ENCODE assay signal across 1 cellular context in genomic region chr10:77409697-77410471, GRCh38.
TF ChIP-seq lines count a peak whose summit lies in the region.

No MANE protein-coding gene starts in this region.

TF ChIP-seq in HepG2, 621 proteins besides CTCF, POLR2A, EP300 and RAD21 (continued from another document):
- TF ChIP-seq RERE (CRISPR knock-in tag; IDR thresholded peaks at IDR 0.05; ENCODE audit: low read depth) = no peak
- TF ChIP-seq NFRKB (IDR thresholded peaks at IDR 0.05) = no peak
- no peak for TF ChIP-seq ZNF724P (CRISPR knock-in tag; IDR thresholded peaks at IDR 0.05; ENCODE audit: borderline replicate concordance)
- TF ChIP-seq, protein P1, sequence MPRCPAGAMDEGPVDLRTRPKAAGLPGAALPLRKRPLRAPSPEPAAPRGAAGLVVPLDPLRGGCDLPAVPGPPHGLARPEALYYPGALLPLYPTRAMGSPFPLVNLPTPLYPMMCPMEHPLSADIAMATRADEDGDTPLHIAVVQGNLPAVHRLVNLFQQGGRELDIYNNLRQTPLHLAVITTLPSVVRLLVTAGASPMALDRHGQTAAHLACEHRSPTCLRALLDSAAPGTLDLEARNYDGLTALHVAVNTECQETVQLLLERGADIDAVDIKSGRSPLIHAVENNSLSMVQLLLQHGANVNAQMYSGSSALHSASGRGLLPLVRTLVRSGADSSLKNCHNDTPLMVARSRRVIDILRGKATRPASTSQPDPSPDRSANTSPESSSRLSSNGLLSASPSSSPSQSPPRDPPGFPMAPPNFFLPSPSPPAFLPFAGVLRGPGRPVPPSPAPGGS (CRISPR knock-in tag; IDR thresholded peaks at IDR 0.05) = no peak
- TF ChIP-seq IRF1 (CRISPR knock-in tag; IDR thresholded peaks at IDR 0.05; ENCODE audit: low read depth) = no peak
- no peak for TF ChIP-seq GZF1 (CRISPR knock-in tag; IDR thresholded peaks at IDR 0.05)
- no peak for TF ChIP-seq KAT7 (CRISPR knock-in tag; IDR thresholded peaks at IDR 0.05; ENCODE audit: borderline replicate concordance)
